13 cellular contexts compared by ENCODE assay signal in genomic region chrX:18872621-18873020, GRCh38.
DNase-seq lines count a peak whose midpoint lies in the region; ATAC-seq and TF ChIP-seq lines count a peak whose summit lies in the region.
"Had no signal": no experiment of that assay in that cellular context is flagged by ENCODE, and none has a peak within 500 bp of the region (broad histone marks: within the 10 kb centered on the region; RNA-seq: fewer than 3 reads in every experiment).

No MANE protein-coding gene starts in this region.

- H3K4me3 ChIP-seq in HCT116 (replicated peaks in 1 of 2; ENCODE audit: low read depth in 1 of 2, low read length in 2 of 2) (no peak overlapping the region), adrenal gland (no peak overlapping the region), skeletal muscle tissue (ENCODE audit: low read length in 3 of 3) (no peak overlapping the region)

- no TSS peak for BruUV-seq in HCT116 (replicated peaks; lab: Mats Ljungman, UMichigan)

- WGBS in adrenal gland, 4 donors = 80 to 93% (median 83%) methylated on average over 4 to 8 of the region's 8 CpGs

- no peaks in the 10 kb centered on the region for H3K4me1 Mint-ChIP-seq in T-helper 17 cell
- H3K4me1 Mint-ChIP-seq: activated CD4-positive, alpha-beta memory T cell treated with anti-CD3 and anti-CD28 coated beads, Interleukin-2, amount 10 ng/mL, durations not matched to agents 7 days and 5 days had no signal

- TF ChIP-seq POLR2A in HCT116 (IDR thresholded peaks at IDR 0.05; ENCODE audit: borderline replicate concordance, extremely low read depth, insufficient read depth, insufficient read length) (no peak), adrenal gland (IDR thresholded peaks at IDR 0.05) (no peak)

- H3K9me3 ChIP-seq in HCT116 (ENCODE audit: control insufficient read depth in 1 of 2, insufficient read depth in 1 of 2, low read depth in 1 of 2, low read length in 2 of 2) = no peaks in the 10 kb centered on the region
- no peaks in the 10 kb centered on the region for H3K9me3 ChIP-seq in adrenal gland (replicated peaks in 1 of 3)
- H3K9me3 ChIP-seq in skeletal muscle tissue (ENCODE audit: control insufficient read depth in 3 of 3, low read length in 3 of 3) = no peaks in the 10 kb centered on the region
- no peaks in the 10 kb centered on the region for H3K9me3 ChIP-seq in T-helper 17 cell (ENCODE audit: control insufficient read depth, low read length, poor library complexity, severe bottlenecking)

- no peak overlapping the region for H3K9ac ChIP-seq in HCT116 (ENCODE audit: low read length)
- H3K9ac ChIP-seq in skeletal muscle tissue (ENCODE audit: low read depth in 1 of 3, low read length in 3 of 3) = peak overlapping the region in 1 of 3 donors; percentile 38

- POLR2A ChIA-PET in HCT116 (lab: Charles Lee) = no interaction called here

- H3K27ac ChIP-seq in HCT116 (ENCODE audit: low read depth, low read length) (no peak overlapping the region), adrenal gland (peak overlapping the region in 4 of 5 donors; percentile 32 to 77 (median 70)), skeletal muscle tissue (ENCODE audit: low read depth, low read length) (peak overlapping the region; percentile 56)

- no peaks in the 10 kb centered on the region for H3K79me2 ChIP-seq in HCT116 (ENCODE audit: insufficient read depth, low read length)

- TF ChIP-seq CTCF in HCT116 (IDR thresholded peaks at IDR 0.05 in 2 of 3, conservative IDR thresholded peaks at IDR 0.05 in 1 of 3; ENCODE audit: borderline replicate concordance in 1 of 3, insufficient read depth in 1 of 3, low read depth in 2 of 3, low read length in 2 of 3) (no peak), adrenal gland (IDR thresholded peaks at IDR 0.05) (no peak)

- DNase-seq in HCT116 (ENCODE audit: low read depth, low spot score) = no peak
- DNase-seq in adrenal gland = no peak
- DNase-seq in left ventricle myocardium superior = no peak
- DNase-seq in NCI-H526 treated with DMSO at 0.1 percent for 48 hours (lab: John Stamatoyannopoulos, UW) = no peak
- no peak for DNase-seq in T-helper 17 cell
- no peak for DNase-seq in NCI-H2029 treated with DMSO at 0.1 percent for 48 hours (lab: John Stamatoyannopoulos, UW)
- DNase-seq: activated CD4-positive, alpha-beta memory T cell treated with anti-CD3 and anti-CD28 coated beads, Interleukin-2, amount 10 ng/mL, durations not matched to agents 7 days and 5 days; NCI-H1694; NCI-H510A; stimulated activated naive CD4-positive, alpha-beta T cell treated with Interleukin-2 at 50 U/mL for 16 hours had no signal

- CTCF ChIA-PET in HCT116 (lab: Charles Lee) = no interaction called here

- no peaks in the 10 kb centered on the region for H3K9me2 ChIP-seq in HCT116 (ENCODE audit: insufficient read depth)

- ATAC-seq in HCT116 = no peak
- ATAC-seq in left ventricle myocardium superior = peak; percentile 22
- no peak for ATAC-seq in T-helper 17 cell
- ATAC-seq: natural killer cell treated with Interleukin-12 subunit alpha and Interleukin-12 subunit beta and Interleukin-15 and Interleukin-18, amount 100 ng/mL, for 72 hours had no signal

- peak overlapping the region; percentile 50 for H3K4me2 ChIP-seq in HCT116 (ENCODE audit: low read length)

- H3K27me3 Mint-ChIP-seq in T-helper 17 cell = peaks cover 6% of the 10 kb centered on the region

- no peaks in the 10 kb centered on the region for H3K36me3 Mint-ChIP-seq in T-helper 17 cell (ENCODE audit: low read depth)
- H3K36me3 Mint-ChIP-seq: natural killer cell treated with Interleukin-12 subunit alpha and Interleukin-12 subunit beta and Interleukin-15 and Interleukin-18, amount 100 ng/mL, for 72 hours had no signal

- H4K20me1 ChIP-seq in HCT116 (ENCODE audit: insufficient read depth) = no peaks in the 10 kb centered on the region

- H3K36me3 ChIP-seq in HCT116 (ENCODE audit: control insufficient read depth in 1 of 2, insufficient read depth in 2 of 2, low read length in 2 of 2) (no peaks in the 10 kb centered on the region), adrenal gland (replicated peaks in 1 of 2) (no peaks in the 10 kb centered on the region), skeletal muscle tissue (ENCODE audit: control insufficient read depth in 3 of 3, insufficient read depth in 3 of 3, low read length in 3 of 3) (no peaks in the 10 kb centered on the region)

- TF ChIP-seq RAD21 in HCT116 (IDR thresholded peaks at IDR 0.05; ENCODE audit: low read depth) = no peak

- RAD21 ChIA-PET in HCT116 (lab: Charles Lee; ENCODE audit: low non-redundant PET in 1 of 2, low total read pairs in 2 of 2, uncharacterized antibody in 2 of 2, unreplicated experiment in 2 of 2) = no interaction called here

- intact Hi-C loops in HCT116 (cut with micrococcal nuclease) (no loop called here), adrenal gland (cut with DNase I) (no loop called here), left ventricle myocardium superior (cut with micrococcal nuclease) (no loop called here)

- H2AFZ ChIP-seq in HCT116 (ENCODE audit: low read depth, low read length, poor library complexity, severe bottlenecking) = no peak overlapping the region

- H3K4me3 Mint-ChIP-seq in T-helper 17 cell = no peak overlapping the region
- H3K4me3 Mint-ChIP-seq: activated CD4-positive, alpha-beta memory T cell treated with anti-CD3 and anti-CD28 coated beads, Interleukin-2, amount 10 ng/mL, durations not matched to agents 7 days and 5 days; natural killer cell treated with Interleukin-12 subunit alpha and Interleukin-12 subunit beta and Interleukin-15 and Interleukin-18, amount 100 ng/mL, for 72 hours had no signal

- H3K4me1 ChIP-seq in HCT116 (ENCODE audit: control insufficient read depth in 1 of 2, insufficient read depth in 2 of 2, low read length in 2 of 2) (peaks cover 2 to 21% of the 10 kb centered on the region in 2 experiments), adrenal gland (replicated peaks in 1 of 2) (peaks cover 8 to 17% of the 10 kb centered on the region in 2 donors), skeletal muscle tissue (ENCODE audit: control insufficient read depth in 3 of 3, insufficient read depth in 3 of 3, low read length in 3 of 3) (peaks cover 4 to 18% (median 10%) of the 10 kb centered on the region in 3 donors)

- no peaks in the 10 kb centered on the region for H3K27me3 ChIP-seq in HCT116 (ENCODE audit: insufficient read depth, low read length)
- H3K27me3 ChIP-seq in adrenal gland = no peaks in the 10 kb centered on the region
- H3K27me3 ChIP-seq in skeletal muscle tissue (ENCODE audit: control insufficient read depth in 3 of 3, insufficient read depth in 3 of 3, low read length in 3 of 3) = no peaks in the 10 kb centered on the region

- no peak overlapping the region for H3K27ac Mint-ChIP-seq in T-helper 17 cell
- H3K27ac Mint-ChIP-seq: activated CD4-positive, alpha-beta memory T cell treated with anti-CD3 and anti-CD28 coated beads, Interleukin-2, amount 10 ng/mL, durations not matched to agents 7 days and 5 days; activated T-helper 2 cell treated with anti-CD3 and anti-CD28 coated beads, Interferon-gamma antibody, Interleukin-2, Interleukin-4, amounts not matched to agents 10 μg/mL and 5 μg/mL and 100 μg/mL, durations not matched to agents 14 hours and 24 hours and 36 hours; natural killer cell treated with Interleukin-12 subunit alpha and Interleukin-12 subunit beta and Interleukin-15 and Interleukin-18, amount 100 ng/mL, for 72 hours had no signal

TF ChIP-seq in HCT116, 20 proteins besides CTCF, POLR2A, EP300 and RAD21:
- TF ChIP-seq EZH2 (IDR thresholded peaks at IDR 0.05) (no peak), SIN3A (IDR thresholded peaks at IDR 0.05; ENCODE audit: low read depth) (no peak), ELF1 (IDR thresholded peaks at IDR 0.05; ENCODE audit: borderline replicate concordance, low read depth) (no peak), SP1 (IDR thresholded peaks at IDR 0.05; ENCODE audit: low read depth) (no peak)
- TF ChIP-seq, protein P1, sequence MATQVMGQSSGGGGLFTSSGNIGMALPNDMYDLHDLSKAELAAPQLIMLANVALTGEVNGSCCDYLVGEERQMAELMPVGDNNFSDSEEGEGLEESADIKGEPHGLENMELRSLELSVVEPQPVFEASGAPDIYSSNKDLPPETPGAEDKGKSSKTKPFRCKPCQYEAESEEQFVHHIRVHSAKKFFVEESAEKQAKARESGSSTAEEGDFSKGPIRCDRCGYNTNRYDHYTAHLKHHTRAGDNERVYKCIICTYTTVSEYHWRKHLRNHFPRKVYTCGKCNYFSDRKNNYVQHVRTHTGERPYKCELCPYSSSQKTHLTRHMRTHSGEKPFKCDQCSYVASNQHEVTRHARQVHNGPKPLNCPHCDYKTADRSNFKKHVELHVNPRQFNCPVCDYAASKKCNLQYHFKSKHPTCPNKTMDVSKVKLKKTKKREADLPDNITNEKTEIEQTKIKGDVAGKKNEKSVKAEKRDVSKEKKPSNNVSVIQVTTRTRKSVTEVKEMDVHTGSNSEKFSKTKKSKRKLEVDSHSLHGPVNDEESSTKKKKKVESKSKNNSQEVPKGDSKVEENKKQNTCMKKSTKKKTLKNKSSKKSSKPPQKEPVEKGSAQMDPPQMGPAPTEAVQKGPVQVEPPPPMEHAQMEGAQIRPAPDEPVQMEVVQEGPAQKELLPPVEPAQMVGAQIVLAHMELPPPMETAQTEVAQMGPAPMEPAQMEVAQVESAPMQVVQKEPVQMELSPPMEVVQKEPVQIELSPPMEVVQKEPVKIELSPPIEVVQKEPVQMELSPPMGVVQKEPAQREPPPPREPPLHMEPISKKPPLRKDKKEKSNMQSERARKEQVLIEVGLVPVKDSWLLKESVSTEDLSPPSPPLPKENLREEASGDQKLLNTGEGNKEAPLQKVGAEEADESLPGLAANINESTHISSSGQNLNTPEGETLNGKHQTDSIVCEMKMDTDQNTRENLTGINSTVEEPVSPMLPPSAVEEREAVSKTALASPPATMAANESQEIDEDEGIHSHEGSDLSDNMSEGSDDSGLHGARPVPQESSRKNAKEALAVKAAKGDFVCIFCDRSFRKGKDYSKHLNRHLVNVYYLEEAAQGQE (IDR thresholded peaks at IDR 0.05; ENCODE audit: low read depth) = no peak
TF ChIP-seq in HCT116: peak in this region for 0.
